Comparison of ENCODE assay signal across 13 cellular contexts in genomic region chr4:177408023-177408422, GRCh38. TPM values are rescaled to one million over a fixed set of nuclear protein-coding genes. Genes with fewer than 3 reads are reported as not detected.
DNase-seq lines count a peak whose midpoint lies in the region; ATAC-seq and TF ChIP-seq lines count a peak whose summit lies in the region.
"Had no signal": no experiment of that assay in that cellular context is flagged by ENCODE, and none has a peak within 500 bp of the region (broad histone marks: within the 10 kb centered on the region; RNA-seq: fewer than 3 reads in every experiment).

No MANE protein-coding gene starts in this region.

- peak overlapping the region; percentile 32 to 76 for H3K27ac ChIP-seq in esophagus (ENCODE audit: low read depth in 2 of 2, low read length in 1 of 2)

- no peak for TF ChIP-seq CTCF in mucosa of descending colon (IDR thresholded peaks at IDR 0.05)

- no peaks in the 10 kb centered on the region for H3K27me3 ChIP-seq in esophagus (ENCODE audit: control insufficient read depth in 1 of 2, insufficient read depth in 2 of 2, low read length in 2 of 2)

- H3K9me3 ChIP-seq in esophagus (ENCODE audit: control insufficient read depth in 2 of 2, insufficient read depth in 1 of 2, low read depth in 1 of 2, low read length in 1 of 2), result peaks cover 0 to 2% of the 10 kb centered on the region in 2 donors
- H3K9me3 ChIP-seq in mucosa of descending colon, result no peaks in the 10 kb centered on the region

- H3K36me3 ChIP-seq in esophagus (ENCODE audit: control insufficient read depth in 2 of 2, insufficient read depth in 2 of 2, low read length in 1 of 2) (no peaks in the 10 kb centered on the region), mucosa of descending colon (ENCODE audit: low read depth) (no peaks in the 10 kb centered on the region)

- ATAC-seq in mucosa of descending colon, result no peak

- intact Hi-C loops in mucosa of descending colon (cut with DNase I, micrococcal nuclease), result no loop called here

- H3K4me3 ChIP-seq in esophagus (ENCODE audit: low read depth in 1 of 2, low read length in 2 of 2) (no peak overlapping the region), mucosa of descending colon (no peak overlapping the region)

- 95 to 96% methylated on average over 25 of the region's 25 CpGs for WGBS in esophagus, 2 donors

- DNase-seq in NCI-H1092 treated with DMSO at 0.1 percent for 48 hours (lab: John Stamatoyannopoulos, UW), result peak; percentile 71
- peak; percentile 41 for DNase-seq in NCI-H2029 treated with DMSO at 0.1 percent for 48 hours (lab: John Stamatoyannopoulos, UW)
- DNase-seq in NCI-H446 (lab: John Stamatoyannopoulos, UW), result no peak
- DNase-seq in activated naive CD4-positive, alpha-beta T cell treated with Interleukin-2 at 50 U/mL for 16 hours, result no peak
- no peak for DNase-seq in mucosa of descending colon
- DNase-seq in NCI-H226, result no peak
- DNase-seq: C1 segment of cervical spinal cord; CD4-positive, alpha-beta T cell; DMS79; EL; GOT3; H9 had no signal

- H3K4me1 ChIP-seq in esophagus (ENCODE audit: control insufficient read depth in 2 of 2, insufficient read depth in 2 of 2, low read length in 1 of 2), result peaks cover 0 to 4% of the 10 kb centered on the region in 2 donors
- H3K4me1 ChIP-seq in mucosa of descending colon (ENCODE audit: low read depth), result no peaks in the 10 kb centered on the region

RNA-seq across cellular contexts. Expression of gene AGA, which starts 34.2 kb away (rescaled TPM):
- polyA plus RNA-seq in esophagus, result 10 to 100 TPM; 11.7 to 25.5 TPM
- total RNA-seq in mucosa of descending colon, result 10 to 100 TPM; 13.7 to 20.5 (median 16.4) TPM

Comparison
In these comparisons a context has a peak if more than half of its experiments do, and no peak if none do; other contexts are left out.
1. DNase-seq: peak in NCI-H1092 treated with DMSO at 0.1 percent for 48 hours (single experiment) and NCI-H2029 treated with DMSO at 0.1 percent for 48 hours (single experiment); none in NCI-H446 (0 of 2), activated naive CD4-positive, alpha-beta T cell treated with Interleukin-2 at 50 U/mL for 16 hours (single experiment), mucosa of descending colon (0 of 3) and NCI-H226 (single experiment).